Comparison of ENCODE assay signal across 23 cellular contexts in the genomic region with DNA sequence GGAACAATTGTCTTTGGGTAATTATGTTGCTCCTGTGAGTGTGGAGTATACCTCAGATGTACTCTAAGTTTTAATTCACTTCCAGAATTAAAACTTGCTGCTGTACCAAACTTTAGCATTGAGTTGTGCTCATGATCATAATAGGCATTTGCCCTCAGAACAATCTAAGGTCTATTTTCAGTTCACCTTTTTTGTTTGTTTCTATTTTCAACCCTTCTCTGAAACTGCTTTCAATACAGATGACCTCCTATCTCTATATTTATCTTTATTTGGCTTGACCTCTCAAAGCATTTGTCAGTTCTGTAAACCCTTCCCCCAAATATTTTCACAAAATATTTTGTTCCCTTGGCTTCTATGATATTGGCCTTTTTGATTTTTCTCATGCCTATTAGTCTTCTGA.
DNase-seq lines count a peak whose midpoint lies in the region; ATAC-seq, FAIRE-seq and TF ChIP-seq lines count a peak whose summit lies in the region.
"Had no signal": no experiment of that assay in that cellular context is flagged by ENCODE, and none has a peak within 500 bp of the region (broad histone marks: within the 10 kb centered on the region; RNA-seq: fewer than 3 reads in every experiment).

No MANE protein-coding gene starts in this region.

- peaks cover 0 to 3% (median 0%) of the 10 kb centered on the region in 12 donors for H3K9me3 ChIP-seq in heart left ventricle
- H3K9me3 ChIP-seq: BLaER1, HAP-1 had no signal

- intact Hi-C loops in heart left ventricle (cut with DNase I) = no loop called here

- H3K4me3 ChIP-seq in heart left ventricle = no peak overlapping the region
- H3K4me3 ChIP-seq: BLaER1, GM23338, HAP-1 had no signal

- H3K4me1 ChIP-seq in heart left ventricle = no peaks in the 10 kb centered on the region
- H3K4me1 ChIP-seq: BLaER1, HAP-1 had no signal

- no peaks in the 10 kb centered on the region for H3K27me3 ChIP-seq in heart left ventricle
- H3K27me3 ChIP-seq: BLaER1 had no signal

- no peak overlapping the region for H3K27ac ChIP-seq in heart left ventricle
- H3K27ac ChIP-seq: 22Rv1, BLaER1 had no signal

- ATAC-seq in GM18909 (IDR thresholded peaks at IDR 0.05; ENCODE audit: poor library complexity, unreplicated experiment) (peak; percentile 52), HG02588 (IDR thresholded peaks at IDR 0.05; ENCODE audit: unreplicated experiment) (peak; percentile 47), HG03280 (IDR thresholded peaks at IDR 0.05; ENCODE audit: unreplicated experiment) (peak; percentile 69), HG02759 (IDR thresholded peaks at IDR 0.05; ENCODE audit: unreplicated experiment) (no peak), heart left ventricle (no peak)
- ATAC-seq: GM23338, PC-3 had no signal

- no peak for TF ChIP-seq CTCF in heart left ventricle (IDR thresholded peaks at IDR 0.05)

- FAIRE-seq in GM12891 (lab: Jason Lieb, UNC) = no peak
- FAIRE-seq: G401.6 had no signal

- H3K36me3 ChIP-seq in heart left ventricle = no peaks in the 10 kb centered on the region
- H3K36me3 ChIP-seq: BLaER1, HAP-1 had no signal

- no peak for DNase-seq in GM12891 (ENCODE audit: insufficient read length, low spot score)
- no peak for DNase-seq in OCI-M2 (lab: John Stamatoyannopoulos, UW; ENCODE audit: unreplicated experiment)
- no peak for DNase-seq in nucleus accumbens (lab: John Stamatoyannopoulos, UW)
- DNase-seq in heart left ventricle = no peak
- DNase-seq: ACHN; CD4-positive, alpha-beta T cell; Kasumi-1; NCI-H1417; NCI-H1694 treated with DMSO at 0.1 percent for 48 hours; NCI-H2081 treated with DMSO at 0.1 percent for 48 hours; NCI-H446; NCI-H526; PC-3; Right ventricle myocardium superior had no signal

- TF ChIP-seq POLR2A in GM12891 (IDR thresholded peaks at IDR 0.05; ENCODE audit: low read depth, low read length) (no peak), heart left ventricle (IDR thresholded peaks at IDR 0.05) (no peak)

TF ChIP-seq in GM12891, 5 proteins besides CTCF, POLR2A, EP300 and RAD21:
- TF ChIP-seq TAF1 (IDR thresholded peaks at IDR 0.05; ENCODE audit: low read depth, low read length) = no peak
- TF ChIP-seq POU2F2 (IDR thresholded peaks at IDR 0.05; ENCODE audit: low read depth, low read length) = no peak
- TF ChIP-seq POLR2AphosphoS5 (IDR thresholded peaks at IDR 0.05; ENCODE audit: low read depth, low read length) = no peak
- 0 out of 2 replicates have a peak, but pooled peaks have one; percentile 29 for TF ChIP-seq SPI1 (IDR thresholded peaks at IDR 0.05; ENCODE audit: low read depth, low read length)
- TF ChIP-seq PAX5 (IDR thresholded peaks at IDR 0.05; ENCODE audit: insufficient read depth, low read length, severe bottlenecking) = no peak

Comparison
In these comparisons a context has a peak if more than half of its experiments do, and no peak if none do; other contexts are left out.
1. ATAC-seq: peak in GM18909 (single experiment), HG02588 (single experiment) and HG03280 (single experiment); none in HG02759 (single experiment) and heart left ventricle (0 of 4).